14 cellular contexts compared by ENCODE assay signal in genomic region chr4:142265946-142266345, GRCh38.
DNase-seq lines count a peak whose midpoint lies in the region; ATAC-seq and TF ChIP-seq lines count a peak whose summit lies in the region.
"Had no signal": no experiment of that assay in that cellular context is flagged by ENCODE, and none has a peak within 500 bp of the region (broad histone marks: within the 10 kb centered on the region; RNA-seq: fewer than 3 reads in every experiment).

No MANE protein-coding gene starts in this region.

- H3K27me3 ChIP-seq in breast epithelium (no peaks in the 10 kb centered on the region), thoracic aorta (replicated peaks; ENCODE audit: insufficient read depth) (no peaks in the 10 kb centered on the region)

- H3K9me3 ChIP-seq in breast epithelium: no peaks in the 10 kb centered on the region
- H3K9me3 ChIP-seq in thoracic aorta: no peaks in the 10 kb centered on the region

- peak overlapping the region; percentile 96 for H3K27ac Mint-ChIP-seq in MCF 10A (ENCODE audit: low read depth, unreplicated experiment)
- peak overlapping the region; percentile 69 for H3K27ac Mint-ChIP-seq in activated T-helper 2 cell treated with anti-CD3 and anti-CD28 coated beads, Interferon-gamma antibody, Interleukin-2, Interleukin-4, amounts not matched to agents 10 μg/mL and 5 μg/mL and 100 μg/mL, durations not matched to agents 14 hours and 24 hours and 36 hours
- H3K27ac Mint-ChIP-seq: endodermal cell had no signal

- peaks cover 37% of the 10 kb centered on the region for H3K4me1 Mint-ChIP-seq in MCF 10A (ENCODE audit: insufficient read depth, unreplicated experiment)
- peaks cover 70% of the 10 kb centered on the region for H3K4me1 Mint-ChIP-seq in activated T-helper 2 cell treated with anti-CD3 and anti-CD28 coated beads, Interferon-gamma antibody, Interleukin-2, Interleukin-4, amounts not matched to agents 10 μg/mL and 5 μg/mL and 100 μg/mL, durations not matched to agents 14 hours and 24 hours and 36 hours (ENCODE audit: low read depth)

- H3K36me3 Mint-ChIP-seq in MCF 10A (ENCODE audit: insufficient read depth, unreplicated experiment): peaks cover 2% of the 10 kb centered on the region
- H3K36me3 Mint-ChIP-seq in activated T-helper 2 cell treated with anti-CD3 and anti-CD28 coated beads, Interferon-gamma antibody, Interleukin-2, Interleukin-4, amounts not matched to agents 10 μg/mL and 5 μg/mL and 100 μg/mL, durations not matched to agents 14 hours and 24 hours and 36 hours (ENCODE audit: low read depth): peaks cover 73% of the 10 kb centered on the region

- H3K4me1 ChIP-seq in breast epithelium (no peaks in the 10 kb centered on the region), thoracic aorta (ENCODE audit: control insufficient read depth in 1 of 2, low read depth in 2 of 2) (peaks cover 21 to 37% of the 10 kb centered on the region in 2 donors)

- intact Hi-C loops in MCF 10A (cut with micrococcal nuclease) (no loop called here), breast epithelium (cut with DNase I; ENCODE audit: low total_unique reads) (no loop called here), left ventricle myocardium superior (cut with micrococcal nuclease) (no loop called here)
- intact Hi-C loops in activated T-helper 2 cell treated with anti-CD3 and anti-CD28 coated beads, Interferon-gamma antibody, Interleukin-2, Interleukin-4, amounts not matched to agents 10 μg/mL and 5 μg/mL and 100 μg/mL, durations not matched to agents 14 hours and 24 hours and 36 hours (cut with micrococcal nuclease): loop anchor here (5.0 to 10.0 kb wide), 4 partner anchors 36 to 759 kb away; no protein-coding TSS in a partner anchor

- H3K27me3 Mint-ChIP-seq in MCF 10A (ENCODE audit: insufficient read depth, unreplicated experiment): no peaks in the 10 kb centered on the region
- H3K27me3 Mint-ChIP-seq in activated T-helper 2 cell treated with anti-CD3 and anti-CD28 coated beads, Interferon-gamma antibody, Interleukin-2, Interleukin-4, amounts not matched to agents 10 μg/mL and 5 μg/mL and 100 μg/mL, durations not matched to agents 14 hours and 24 hours and 36 hours (ENCODE audit: low read depth): no peaks in the 10 kb centered on the region

- TF ChIP-seq POLR2A in breast epithelium (IDR thresholded peaks at IDR 0.05): no peak

- no peaks in the 10 kb centered on the region for H3K36me3 ChIP-seq in breast epithelium
- H3K36me3 ChIP-seq in thoracic aorta: no peaks in the 10 kb centered on the region

- H3K27ac ChIP-seq in breast epithelium (no peak overlapping the region), thoracic aorta (peak overlapping the region; percentile 61 to 74)

- POLR2A ChIA-PET in MCF 10A (lab: Yijun Ruan, JAX): interaction anchor here (0.9 to 1.1 kb wide), 3 partner anchors 65 to 108 kb away, joined by 3 to 4 read pairs (median 3); no protein-coding TSS in a partner anchor

- no peak overlapping the region for H3K4me3 Mint-ChIP-seq in MCF 10A (ENCODE audit: unreplicated experiment)
- H3K4me3 Mint-ChIP-seq in activated T-helper 2 cell treated with anti-CD3 and anti-CD28 coated beads, Interferon-gamma antibody, Interleukin-2, Interleukin-4, amounts not matched to agents 10 μg/mL and 5 μg/mL and 100 μg/mL, durations not matched to agents 14 hours and 24 hours and 36 hours (ENCODE audit: low read depth): no peak overlapping the region
- H3K4me3 Mint-ChIP-seq: endodermal cell had no signal

- BruUV-seq in MCF 10A (replicated peaks; lab: Mats Ljungman, UMichigan): no TSS peak

- H3K4me3 ChIP-seq in breast epithelium (no peak overlapping the region), thoracic aorta (peak overlapping the region; percentile 24)
- H3K4me3 ChIP-seq: skin epidermis had no signal

- DNase-seq in MCF 10A (ENCODE audit: unreplicated experiment): no peak
- DNase-seq in breast epithelium (ENCODE audit: low spot score in 2 of 2): no peak
- DNase-seq in activated T-helper 2 cell treated with anti-CD3 and anti-CD28 coated beads, Interferon-gamma antibody, Interleukin-2, Interleukin-4, amounts not matched to agents 10 μg/mL and 5 μg/mL and 100 μg/mL, durations not matched to agents 14 hours and 24 hours and 36 hours (ENCODE audit: low spot score): no peak
- no peak for DNase-seq in left ventricle myocardium superior
- DNase-seq in thoracic aorta (ENCODE audit: low spot score): no peak
- no peak for DNase-seq in C1 segment of cervical spinal cord (lab: John Stamatoyannopoulos, UW)
- no peak for DNase-seq in occipital lobe (lab: John Stamatoyannopoulos, UW)
- DNase-seq: activated CD4-positive, alpha-beta T cell treated with anti-CD3 and anti-CD28 coated beads for 1 hour; endodermal cell; KBM-7; NCI-H1417; NCI-H446 had no signal

- TF ChIP-seq CTCF in MCF 10A (IDR thresholded peaks at IDR 0.05; ENCODE audit: unreplicated experiment) (no peak), breast epithelium (IDR thresholded peaks at IDR 0.05) (no peak), thoracic aorta (IDR thresholded peaks at IDR 0.05) (no peak)

- no peaks in the 10 kb centered on the region for H3K9me3 Mint-ChIP-seq in MCF 10A (ENCODE audit: unreplicated experiment)
- no peaks in the 10 kb centered on the region for H3K9me3 Mint-ChIP-seq in activated T-helper 2 cell treated with anti-CD3 and anti-CD28 coated beads, Interferon-gamma antibody, Interleukin-2, Interleukin-4, amounts not matched to agents 10 μg/mL and 5 μg/mL and 100 μg/mL, durations not matched to agents 14 hours and 24 hours and 36 hours
- H3K9me3 Mint-ChIP-seq: endodermal cell had no signal

- CTCF ChIA-PET in MCF 10A (lab: Yijun Ruan, JAX): interaction anchor here (1.2 kb wide), 1 partner anchor 16 kb away, joined by 5 read pairs; no protein-coding TSS in a partner anchor

- ATAC-seq in left ventricle myocardium superior (peak; percentile 45), thoracic aorta (ENCODE audit: insufficient number of reproducible peaks, low FRiP score, low read depth) (no peak), HG03039 (IDR thresholded peaks at IDR 0.05; ENCODE audit: unreplicated experiment) (no peak)

Comparison
In these comparisons a context has a peak if more than half of its experiments do, and no peak if none do; other contexts are left out.
1. H3K27ac ChIP-seq: peak in thoracic aorta (2 of 2); none in breast epithelium (0 of 2).